In the genomic region with DNA sequence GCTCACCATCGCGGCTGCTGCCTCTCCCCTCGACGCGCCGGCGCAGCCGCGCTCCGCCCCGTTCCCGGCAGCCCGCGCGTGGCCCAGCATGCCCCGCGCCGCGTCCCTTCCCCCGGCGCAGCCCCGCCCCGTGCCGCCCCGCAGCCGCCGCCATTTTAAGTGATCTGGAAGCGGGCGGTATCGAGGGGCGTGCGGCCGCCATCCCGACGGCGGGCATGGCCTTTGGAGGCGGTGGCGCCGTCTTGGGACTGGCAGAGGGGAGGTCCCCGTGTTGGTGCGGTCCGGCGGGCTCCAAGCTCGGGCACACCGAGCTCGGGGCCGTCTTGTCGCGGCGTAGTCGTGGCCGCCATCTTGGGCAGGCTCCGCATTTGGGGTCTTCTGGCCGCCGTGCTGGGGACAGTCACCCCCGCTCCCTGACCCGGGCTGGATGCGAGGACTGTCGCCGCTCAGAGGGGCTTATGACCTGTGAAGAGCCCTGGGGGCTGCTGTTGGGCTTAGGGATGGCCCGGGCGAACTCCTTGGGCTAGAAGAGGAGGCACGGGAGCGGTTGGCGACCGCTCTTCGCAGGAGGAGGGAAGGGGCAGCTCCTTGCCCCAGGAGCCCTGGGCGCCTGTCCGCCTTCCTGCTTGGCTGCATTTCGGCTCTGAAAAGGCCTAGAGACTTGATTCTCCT, we compare ENCODE assay signal across 8 cellular contexts. TPM values are rescaled to one million over a fixed set of nuclear protein-coding genes. Genes with fewer than 3 reads are reported as not detected.
DNase-seq lines count a peak whose midpoint lies in the region; ATAC-seq and TF ChIP-seq lines count a peak whose summit lies in the region.

A gene (minus strand): TSS at position 50 of the 672 bp plus-strand sequence. CDS start 41 bp downstream, at position 9.

- peaks cover 9% of the 10 kb centered on the region for H4K20me1 ChIP-seq in OCI-LY3 (ENCODE audit: insufficient read depth, low read length)

- peak within 1 kb of the TSS; percentile 66; the same call in 1 of the 2 replicates for H2AFZ ChIP-seq in OCI-LY3 (ENCODE audit: low read depth, low read length)

- no peaks in the 10 kb centered on the region for H3K27me3 ChIP-seq in OCI-LY3 (ENCODE audit: low read depth, low read length)

- H3K27ac ChIP-seq in OCI-LY3 (ENCODE audit: low read length), result peak within 1 kb of the TSS; percentile 80
- peak within 1 kb of the TSS; percentile 94 for H3K27ac ChIP-seq in epithelial cell of prostate

- no peak for TF ChIP-seq CTCF in OCI-LY3 (IDR thresholded peaks at IDR 0.05; ENCODE audit: low read depth, low read length)

- H3K9ac ChIP-seq in OCI-LY3 (ENCODE audit: low read length), result peak within 1 kb of the TSS; percentile 99

- peaks cover 7% of the 10 kb centered on the region for H3K36me3 ChIP-seq in OCI-LY3 (replicated peaks; ENCODE audit: low read depth, low read length)

- H3K4me1 ChIP-seq in OCI-LY3 (ENCODE audit: low read length), result peaks cover 18% of the 10 kb centered on the region; the same call in 1 of the 2 replicates

- H3K79me2 ChIP-seq in OCI-LY3 (ENCODE audit: low read length), result peaks cover 46% of the 10 kb centered on the region

- DNase-seq in CMK (ENCODE audit: low read depth), result peak; percentile 71
- peak; percentile 61 for DNase-seq in HT1080 (ENCODE audit: low read depth)
- peak; percentile 84 for DNase-seq in activated T-cell treated with anti-CD3 and anti-CD28 coated beads for 4 hours
- no peak for DNase-seq in epithelial cell of prostate (ENCODE audit: low read depth, low spot score)
- peak; percentile 87 for DNase-seq in mucosa of gallbladder (ENCODE audit: low spot score)
- peak; percentile 84 for DNase-seq in stimulated activated CD8-positive, alpha-beta memory T cell treated with anti-CD3 and anti-CD28 coated beads, Interleukin-4, amount 100 ng/mL, for 24 hours (ENCODE audit: low read depth)

- peak within 1 kb of the TSS; percentile 100 for H3K4me2 ChIP-seq in OCI-LY3 (ENCODE audit: low read length)

- peak; percentile 87 for ATAC-seq in GM19463 (IDR thresholded peaks at IDR 0.05; ENCODE audit: unreplicated experiment)

- H3K9me3 ChIP-seq in OCI-LY3 (ENCODE audit: insufficient read depth, low read length), result no peaks in the 10 kb centered on the region

- H3K4me3 ChIP-seq in OCI-LY3 (ENCODE audit: low read length), result peak within 1 kb of the TSS; percentile 99

RNA-seq across cellular contexts. Expression of the gene that starts here (rescaled TPM):
- 159 and 224 TPM in 2 replicates for total RNA-seq in HT1080 (2014; rRNA removed; shearing (Covaris generic))
- 129 and 458 TPM in 2 replicates for polyA plus RNA-seq in HT1080 (2015; cell fraction: cytosol; rRNA removed)
- 45.8 and 77.1 TPM in 2 replicates for polyA plus RNA-seq in HT1080 (2015; cell fraction: nucleus; rRNA removed)
- total RNA-seq in mucosa of gallbladder, result 273 TPM
